ENCODE assay signal across 8 cellular contexts in the genomic region with DNA sequence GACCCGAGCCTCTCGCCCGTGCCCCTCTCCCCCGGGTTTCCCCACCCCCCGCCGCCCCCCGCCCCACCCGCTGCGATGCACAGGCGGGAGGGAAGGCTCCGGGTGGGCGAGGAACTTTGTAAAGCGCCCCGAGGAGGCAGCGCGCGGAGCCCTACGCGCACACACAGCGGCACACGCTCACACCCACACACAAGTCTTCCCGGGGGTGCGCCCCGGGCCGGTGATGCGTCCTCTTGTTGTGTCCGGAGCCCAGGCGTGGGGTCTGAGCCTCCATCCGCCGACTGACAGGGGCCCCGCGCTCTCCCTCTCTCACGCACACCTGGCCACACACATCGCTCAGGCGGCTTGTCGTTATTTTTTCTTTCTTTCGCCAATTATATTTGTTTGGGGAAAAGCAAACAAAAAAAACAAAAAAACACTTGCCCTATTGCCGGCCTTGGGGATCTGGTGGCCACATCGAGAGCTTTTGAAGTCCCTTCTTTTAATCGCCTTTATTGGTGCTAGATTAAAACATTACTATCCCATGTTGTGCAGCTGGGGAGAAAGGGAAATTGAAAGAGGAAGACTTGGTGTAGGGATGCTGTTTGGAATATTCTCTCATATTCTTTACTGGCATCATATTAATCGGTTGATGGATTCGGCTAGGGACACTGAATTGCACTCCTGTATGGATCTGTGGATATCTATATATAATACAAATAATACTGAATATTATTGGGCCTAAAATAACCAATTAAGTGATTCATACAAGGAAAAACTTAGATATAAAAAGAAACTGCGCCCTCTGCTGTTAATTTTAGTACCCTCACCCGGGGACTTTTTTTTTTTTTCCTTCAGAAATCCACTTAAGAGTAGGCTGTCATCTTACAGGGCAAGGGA. TPM values are rescaled to one million over a fixed set of nuclear protein-coding genes. Genes with fewer than 3 reads are reported as not detected.
DNase-seq lines count a peak whose midpoint lies in the region; ATAC-seq and TF ChIP-seq lines count a peak whose summit lies in the region.

No MANE protein-coding gene starts in this region.

- intact Hi-C loops in dorsolateral prefrontal cortex (cut with DNase I), result loop anchor here in 1 of 2 donors (2.0 kb wide), 1 partner anchor 85 kb away; a partner anchor contains a TSS

- H3K4me2 ChIP-seq in SU-DHL-6 (ENCODE audit: low read depth, low read length, poor library complexity, severe bottlenecking), result peak overlapping the region; percentile 100

- H3K9me3 ChIP-seq in MG63, result no peaks in the 10 kb centered on the region
- H3K9me3 ChIP-seq in SU-DHL-6 (ENCODE audit: insufficient read depth, low read length), result no peaks in the 10 kb centered on the region

- peak; percentile 4 for DNase-seq in COLO829 (ENCODE audit: low spot score)
- DNase-seq in GM20000 (ENCODE audit: low spot score), result peak; percentile 48
- peak; percentile 22 for DNase-seq in MG63
- peak in 5 of 10 donors; percentile 19 to 45 (median 38) for DNase-seq in dorsolateral prefrontal cortex
- DNase-seq in left lobe of liver (ENCODE audit: low spot score), result no peak
- DNase-seq in stimulated activated naive CD8-positive, alpha-beta T cell treated with anti-CD3 and anti-CD28 coated beads, Interleukin-15, Interleukin-2, amounts not matched to agents 100 U/mL and 50 U/mL, for 24 hours, result peak; percentile 16

- H4K20me1 ChIP-seq in SU-DHL-6 (ENCODE audit: low read depth, low read length), result no peaks in the 10 kb centered on the region

- peak overlapping the region; percentile 42 for H3K4me3 ChIP-seq in MG63
- peak overlapping the region; percentile 98 for H3K4me3 ChIP-seq in SU-DHL-6 (ENCODE audit: insufficient read depth, low read length, poor library complexity, severe bottlenecking)
- peak overlapping the region; percentile 48 to 84 (median 67) for H3K4me3 ChIP-seq in dorsolateral prefrontal cortex

- H2AFZ ChIP-seq in SU-DHL-6 (ENCODE audit: low read depth, low read length, severe bottlenecking), result peak overlapping the region; percentile 98

- peak; percentile 63 for ATAC-seq in left lobe of liver
- peak; percentile 39 for ATAC-seq in stimulated activated naive CD8-positive, alpha-beta T cell treated with anti-CD3 and anti-CD28 coated beads, Interleukin-15, Interleukin-2, amounts not matched to agents 100 U/mL and 50 U/mL, for 24 hours
- no peak for ATAC-seq in HG02763 (IDR thresholded peaks at IDR 0.05; ENCODE audit: unreplicated experiment)

- peak; percentile 28 for TF ChIP-seq CTCF in GM20000 (IDR thresholded peaks at IDR 0.05; ENCODE audit: extremely low read depth, missing control alignments)
- peak; percentile 51 for TF ChIP-seq CTCF in SU-DHL-6 (IDR thresholded peaks at IDR 0.05; ENCODE audit: insufficient read depth, low read length, poor library complexity, severe bottlenecking)
- TF ChIP-seq CTCF in dorsolateral prefrontal cortex (IDR thresholded peaks at IDR 0.05 in 54 of 56, conservative IDR thresholded peaks at IDR 0.05 in 2 of 56; ENCODE audit: low read depth in 1 of 56, partially characterized antibody in 56 of 56), result peak; percentile 62 to 93 (median 76)

- peaks cover 18% of the 10 kb centered on the region for H3F3A ChIP-seq in SU-DHL-6 (ENCODE audit: insufficient read depth)

- H3K27ac ChIP-seq in SU-DHL-6 (ENCODE audit: low read depth, low read length) (peak overlapping the region; percentile 66), dorsolateral prefrontal cortex (peak overlapping the region in 33 of 59 donors; percentile 16 to 73 (median 48))

- H3K27me3 ChIP-seq in MG63 (peaks cover 4% of the 10 kb centered on the region), SU-DHL-6 (ENCODE audit: low read length) (no peaks in the 10 kb centered on the region), dorsolateral prefrontal cortex (peaks cover 0 to 18% (median 0%) of the 10 kb centered on the region in 45 donors)

- H3K36me3 ChIP-seq in MG63, result no peaks in the 10 kb centered on the region
- H3K36me3 ChIP-seq in SU-DHL-6 (ENCODE audit: low read length), result no peaks in the 10 kb centered on the region

- no peaks in the 10 kb centered on the region for H3K9me2 ChIP-seq in SU-DHL-6 (replicated peaks; ENCODE audit: insufficient read depth, low read length)

- H3K9ac ChIP-seq in SU-DHL-6 (ENCODE audit: low read length), result peak overlapping the region; percentile 73

- peaks cover 3% of the 10 kb centered on the region for H3K79me2 ChIP-seq in SU-DHL-6 (ENCODE audit: insufficient read depth, low read length)

RNA-seq across cellular contexts. Expression of a gene that starts 0.9 kb away (rescaled TPM):
- 0.13 TPM in 1 of 2 replicates, not detected in the other for total RNA-seq in MG63 (2014; rRNA removed; shearing (Covaris generic); ENCODE audit: low replicate concordance)
- total RNA-seq in dorsolateral prefrontal cortex (10 to 100 TPM in 115 of 120 experiments, 1 to 10 TPM in 5; 8.1 to 35.5 (median 16.6) TPM), left lobe of liver (not detected)

Comparison
In these comparisons a context has a peak if more than half of its experiments do, and no peak if none do; other contexts are left out.
1. H3K4me3 ChIP-seq: peak in every context shown above with its lines; median percentile 98 in SU-DHL-6; 67 in dorsolateral prefrontal cortex; 42 in MG63.